ENCODE assay signal across 26 cellular contexts in the genomic region with DNA sequence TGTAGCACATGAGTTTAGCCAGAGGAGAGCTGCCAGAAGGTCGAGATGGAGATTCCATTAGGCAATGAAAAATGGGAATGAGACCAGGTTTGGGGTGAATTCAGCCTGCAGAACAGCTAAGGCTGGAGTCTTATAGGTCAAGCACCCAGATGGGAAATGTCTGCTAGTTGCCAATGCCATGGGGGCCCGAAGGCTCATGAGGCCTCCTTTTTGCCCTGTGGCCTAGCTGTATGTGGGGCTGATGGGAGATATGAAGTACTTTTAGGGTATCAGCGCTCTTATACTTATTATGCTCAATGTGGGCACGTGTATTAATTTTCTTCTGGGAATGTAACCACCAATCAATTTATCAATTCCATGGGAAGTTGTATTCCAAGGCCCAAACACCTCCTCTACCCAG. TPM values are rescaled to one million over a fixed set of nuclear protein-coding genes. Genes with fewer than 3 reads are reported as not detected.
DNase-seq lines count a peak whose midpoint lies in the region; ATAC-seq and TF ChIP-seq lines count a peak whose summit lies in the region.
"Had no signal": no experiment of that assay in that cellular context is flagged by ENCODE, and none has a peak within 500 bp of the region (broad histone marks: within the 10 kb centered on the region; RNA-seq: fewer than 3 reads in every experiment).

No MANE protein-coding gene starts in this region.

- H3K4me2 ChIP-seq in BLaER1 treated with 17β-estradiol and CSF1 and Interleukin-3, amounts not matched to agents 10 nM and 100 nM, result peak overlapping the region in 9 of 11 experiments; percentile 15 to 91 (median 74); a peak in 16 of 22 replicates
- peak overlapping the region; percentile 95 for H3K4me2 ChIP-seq in OCI-LY3 (ENCODE audit: low read length)
- H3K4me2 ChIP-seq: SK-N-SH had no signal

- no peaks in the 10 kb centered on the region for H3K27me3 ChIP-seq in BLaER1 treated with 17β-estradiol and CSF1 and Interleukin-3, amounts not matched to agents 10 nM and 100 nM
- H3K27me3 ChIP-seq in OCI-LY3 (ENCODE audit: low read depth, low read length), result no peaks in the 10 kb centered on the region
- H3K27me3 ChIP-seq: MG63 had no signal

- no peak overlapping the region for H2AFZ ChIP-seq in OCI-LY3 (ENCODE audit: low read depth, low read length)

- H3K4me3 ChIP-seq in BLaER1 treated with 17β-estradiol and CSF1 and Interleukin-3, amounts not matched to agents 10 nM and 100 nM, result peak overlapping the region in 2 of 10 experiments; percentile 1 to 3; a peak in 1 of 20 replicates
- peak overlapping the region; percentile 78; the same call in 1 of the 2 replicates for H3K4me3 ChIP-seq in OCI-LY3 (ENCODE audit: low read length)
- H3K4me3 ChIP-seq: HAP-1, K562, MG63 had no signal

- ATAC-seq in left lobe of liver, result peak; percentile 6
- ATAC-seq in GM18861 (IDR thresholded peaks at IDR 0.05; ENCODE audit: unreplicated experiment), result no peak
- ATAC-seq in stimulated activated naive CD8-positive, alpha-beta T cell treated with anti-CD3 and anti-CD28 coated beads, Interleukin-15, Interleukin-2, amounts not matched to agents 100 U/mL and 50 U/mL, for 24 hours, result no peak
- ATAC-seq: K562, PC-3 had no signal

- no peak overlapping the region for H3K9ac ChIP-seq in BLaER1 treated with 17β-estradiol and CSF1 and Interleukin-3, amounts not matched to agents 10 nM and 100 nM
- H3K9ac ChIP-seq in OCI-LY3 (ENCODE audit: low read length), result peak overlapping the region; percentile 51; the same call in 1 of the 2 replicates
- H3K9ac ChIP-seq: SK-N-SH had no signal

- DNase-seq in left lobe of liver (ENCODE audit: low spot score) (no peak), substantia nigra (lab: John Stamatoyannopoulos, UW) (no peak), EL (no peak), NOMO-1 treated with dmso at 0.1 percent for 144 hours (lab: John Stamatoyannopoulos, UW; ENCODE audit: unreplicated experiment) (no peak)
- DNase-seq in stimulated activated naive CD8-positive, alpha-beta T cell treated with anti-CD3 and anti-CD28 coated beads, Interleukin-15, Interleukin-2, amounts not matched to agents 100 U/mL and 50 U/mL, for 24 hours, result no peak
- DNase-seq: CD4-positive, alpha-beta memory T cell; COR-L47; DMS53; GDM1; GOT3; HFFc6; MG63; NCI-H1105 treated with DMSO at 0.1 percent for 48 hours; NCI-H2029; NCI-H446 treated with DMSO at 0.1 percent for 48 hours; NCI-H526; PC-3; SK-N-SH; SW 1271 had no signal

- H4K20me1 ChIP-seq in BLaER1 treated with 17β-estradiol and CSF1 and Interleukin-3, amounts not matched to agents 10 nM and 100 nM, result peaks cover 0 to 41% (median 0%) of the 10 kb centered on the region in 11 experiments; a peak in 7 of 22 replicates
- H4K20me1 ChIP-seq in OCI-LY3 (ENCODE audit: insufficient read depth, low read length), result peaks cover 42% of the 10 kb centered on the region

- peaks cover 92% of the 10 kb centered on the region for H3K79me2 ChIP-seq in OCI-LY3 (ENCODE audit: low read length)

- H3K36me3 ChIP-seq in BLaER1 treated with 17β-estradiol and CSF1 and Interleukin-3, amounts not matched to agents 10 nM and 100 nM, result no peaks in the 10 kb centered on the region
- peaks cover 34% of the 10 kb centered on the region for H3K36me3 ChIP-seq in OCI-LY3 (replicated peaks; ENCODE audit: low read depth, low read length)
- H3K36me3 ChIP-seq: HAP-1, MG63 had no signal

- peaks cover 52 to 99% (median 62%) of the 10 kb centered on the region in 10 experiments for H3K4me1 ChIP-seq in BLaER1 treated with 17β-estradiol and CSF1 and Interleukin-3, amounts not matched to agents 10 nM and 100 nM
- peaks cover 74% of the 10 kb centered on the region for H3K4me1 ChIP-seq in OCI-LY3 (ENCODE audit: low read length)

- H3K27ac ChIP-seq in BLaER1 treated with 17β-estradiol and CSF1 and Interleukin-3, amounts not matched to agents 10 nM and 100 nM, result peak overlapping the region in 3 of 11 experiments; percentile 63 to 80 (median 73); a peak in 5 of 22 replicates
- H3K27ac ChIP-seq in OCI-LY3 (ENCODE audit: low read length) (no peak overlapping the region), substantia nigra (ENCODE audit: low read depth, low read length, poor library complexity, severe bottlenecking) (peak overlapping the region; percentile 27)
- H3K27ac ChIP-seq: HL-60 had no signal

- no peak for TF ChIP-seq CTCF in OCI-LY3 (IDR thresholded peaks at IDR 0.05; ENCODE audit: low read depth, low read length)

- H3K9me3 ChIP-seq in BLaER1 treated with 17β-estradiol and CSF1 and Interleukin-3, amounts not matched to agents 10 nM and 100 nM (replicated peaks in 1 of 11), result peaks cover 0 to 25% (median 18%) of the 10 kb centered on the region in 11 experiments; a peak in 16 of 22 replicates
- H3K9me3 ChIP-seq in OCI-LY3 (ENCODE audit: insufficient read depth, low read length), result no peaks in the 10 kb centered on the region
- H3K9me3 ChIP-seq: HAP-1, MG63, SK-N-SH had no signal

RNA-seq across cellular contexts. Expression of gene PPFIBP2, which starts 8.7 kb away (rescaled TPM):
- total RNA-seq in left lobe of liver, result 25.2 TPM

RNA-seq across cellular contexts. Expression of gene OLFML1, which starts 37.2 kb away (rescaled TPM):
- total RNA-seq in left lobe of liver, result 2.2 TPM
- total RNA-seq: CD4-positive, alpha-beta memory T cell; K562; LHCN-M2; PC-3 had no signal
